In the genomic region with DNA sequence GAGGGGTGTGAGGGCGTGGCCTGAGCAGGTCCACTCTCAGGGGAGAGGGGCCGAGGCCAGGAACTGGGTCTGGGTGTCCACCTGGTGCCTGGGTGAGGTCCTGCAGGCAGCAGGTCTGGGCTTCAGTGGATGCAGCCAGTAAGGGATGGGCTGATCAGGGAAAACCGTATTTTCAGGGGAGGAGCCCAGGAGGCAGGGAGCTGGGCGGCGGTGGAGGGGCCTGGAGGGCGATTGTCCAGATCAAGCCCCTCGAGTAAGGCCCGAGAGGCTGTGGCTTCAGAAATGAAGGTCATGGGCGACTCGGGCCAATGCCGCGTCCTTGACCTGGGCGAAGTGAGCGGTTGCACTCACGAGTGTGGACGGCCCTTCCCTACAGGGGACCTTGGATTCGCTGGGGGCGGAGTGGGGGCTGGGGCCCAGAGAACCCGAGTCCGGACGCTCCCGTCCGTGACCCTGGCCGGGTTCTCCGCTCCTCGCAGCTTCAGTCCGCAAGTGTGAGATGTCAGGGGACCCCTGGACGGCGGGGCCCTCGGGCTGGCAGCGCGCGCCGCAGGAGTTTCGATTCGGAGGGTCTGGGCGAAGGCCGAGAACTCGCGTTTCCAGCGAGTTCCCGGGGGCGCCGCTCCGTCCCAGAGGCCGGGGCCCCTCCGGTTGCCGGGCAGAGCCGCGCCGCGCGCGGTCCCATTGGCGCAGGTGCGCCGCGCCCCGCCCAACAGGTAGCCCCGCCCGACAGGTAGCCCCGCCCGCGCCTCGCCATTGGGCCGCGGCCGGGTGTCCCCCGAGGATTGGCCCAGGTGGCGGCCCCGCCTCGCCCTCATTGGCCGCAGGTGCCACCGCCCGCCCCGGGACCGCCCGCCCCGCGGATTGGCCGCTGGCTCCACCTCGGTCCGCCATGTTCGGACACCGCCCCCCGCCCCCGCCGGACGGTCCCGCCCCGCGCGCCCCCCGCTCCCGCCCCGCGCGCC, we compare ENCODE assay signal across 8 cellular contexts. TPM values are rescaled to one million over a fixed set of nuclear protein-coding genes. Genes with fewer than 3 reads are reported as not detected.
DNase-seq lines count a peak whose midpoint lies in the region; ATAC-seq and TF ChIP-seq lines count a peak whose summit lies in the region.

A gene (plus strand): TSS at position 895 of the 965 bp plus-strand sequence. CDS start 220 bp downstream, outside the sequence.

- ATAC-seq in GM19324 (IDR thresholded peaks at IDR 0.05; ENCODE audit: low FRiP score, unreplicated experiment) = no peak

- no peaks in the 10 kb centered on the region for H3K9me3 Mint-ChIP-seq in Calu3 (ENCODE audit: low read depth, unreplicated experiment)

- H3K9me3 ChIP-seq in HEK293 (ENCODE audit: control insufficient read depth, insufficient read depth, low read depth, low read length) (no peaks in the 10 kb centered on the region), endocrine pancreas (ENCODE audit: control insufficient read depth, low read length) (no peaks in the 10 kb centered on the region), mucosa of rectum (ENCODE audit: control insufficient read depth in 2 of 2, low read length in 2 of 2) (no peaks in the 10 kb centered on the region)

- peak within 1 kb of the TSS; percentile 93 for H3K27ac Mint-ChIP-seq in Calu3 (ENCODE audit: unreplicated experiment)

- peak within 1 kb of the TSS; percentile 81 for H3K4me3 Mint-ChIP-seq in Calu3 (ENCODE audit: low read depth, unreplicated experiment)

- peaks cover 34% of the 10 kb centered on the region for H3K36me3 Mint-ChIP-seq in Calu3 (ENCODE audit: insufficient read depth, unreplicated experiment)

- H3K4me3 ChIP-seq in HEK293 (ENCODE audit: low read depth, low read length) (peak within 1 kb of the TSS; percentile 75), endocrine pancreas (ENCODE audit: control insufficient read depth, insufficient read depth, low read length) (no peak within 1 kb of the TSS), mucosa of rectum (ENCODE audit: low read length in 2 of 2) (peak within 1 kb of the TSS; percentile 72 to 75)

- H3K4me1 Mint-ChIP-seq in Calu3 (ENCODE audit: low read depth, unreplicated experiment) = peaks cover 17% of the 10 kb centered on the region

- POLR2A ChIA-PET in HEK293 (lab: Yijun Ruan, JAX) = no interaction called here

- intact Hi-C loops in Calu3 (cut with micrococcal nuclease; ENCODE audit: unreplicated experiment) = loop anchor here (5.0 kb wide), 1 partner anchor 87 kb away; no protein-coding TSS in a partner anchor

- H3K4me1 ChIP-seq in HEK293 (ENCODE audit: control insufficient read depth, insufficient read depth, low read length) = no peaks in the 10 kb centered on the region; the same call in 1 of the 2 replicates
- H3K4me1 ChIP-seq in endocrine pancreas (ENCODE audit: control insufficient read depth, insufficient read depth, low read length) = no peaks in the 10 kb centered on the region
- H3K4me1 ChIP-seq in mucosa of rectum (ENCODE audit: control insufficient read depth in 2 of 2, insufficient read depth in 2 of 2, low read length in 2 of 2) = peaks cover 34 to 45% of the 10 kb centered on the region in 2 donors

- DNase-seq in Calu3 (peak; percentile 96), NCI-H510A (lab: John Stamatoyannopoulos, UW) (peak; percentile 97)
- DNase-seq in activated CD8-positive, alpha-beta memory T cell treated with anti-CD3 and anti-CD28 coated beads for 4 hours (ENCODE audit: low read depth in 2 of 2) = peak; percentile 87 to 92
- DNase-seq in stimulated activated CD8-positive, alpha-beta memory T cell treated with anti-CD3 and anti-CD28 coated beads, Interleukin-7, amount 100 ng/mL, for 48 hours (ENCODE audit: extremely low read depth in 1 of 2, low read depth in 1 of 2) = peak; percentile 86 to 90

- H3K9ac ChIP-seq in endocrine pancreas (ENCODE audit: control insufficient read depth, insufficient read depth, low read length) = peak within 1 kb of the TSS; percentile 76
- H3K9ac ChIP-seq in mucosa of rectum (ENCODE audit: low read depth in 1 of 2, low read length in 2 of 2) = peak within 1 kb of the TSS; percentile 68 to 82

- H3K27ac ChIP-seq in HEK293 (ENCODE audit: extremely low read depth, low read depth, low read length) = peak within 1 kb of the TSS; percentile 72
- peak within 1 kb of the TSS; percentile 82 to 86 for H3K27ac ChIP-seq in mucosa of rectum (ENCODE audit: low read depth in 2 of 2, low read length in 2 of 2)

- H3K36me3 ChIP-seq in HEK293 (ENCODE audit: control insufficient read depth in 2 of 2, insufficient read depth in 1 of 2, low read length in 2 of 2) = no peaks in the 10 kb centered on the region
- no peaks in the 10 kb centered on the region for H3K36me3 ChIP-seq in endocrine pancreas (ENCODE audit: control insufficient read depth, insufficient read depth, low read length)
- no peaks in the 10 kb centered on the region for H3K36me3 ChIP-seq in mucosa of rectum (ENCODE audit: control insufficient read depth in 2 of 2, insufficient read depth in 2 of 2, low read length in 2 of 2)

- TF ChIP-seq CTCF in Calu3 (IDR thresholded peaks at IDR 0.05; ENCODE audit: unreplicated experiment) (peak; percentile 69), HEK293 (tag by site-specific recombination; IDR thresholded peaks at IDR 0.05) (peak; percentile 67; the same call in 1 of the 2 replicates)

- H3K27me3 ChIP-seq in endocrine pancreas (ENCODE audit: control insufficient read depth, insufficient read depth, low read length) (no peaks in the 10 kb centered on the region), mucosa of rectum (ENCODE audit: control insufficient read depth in 2 of 2, insufficient read depth in 2 of 2, low read length in 2 of 2) (no peaks in the 10 kb centered on the region)

- BruUV-seq in Calu3 (replicated peaks; lab: Mats Ljungman, UMichigan) = TSS peak; percentile 33

- CTCF ChIA-PET in Calu3 (lab: Charles Lee) = no interaction called here
- CTCF ChIA-PET in HEK293 (lab: Yijun Ruan, JAX) = interaction anchor here (0.6 to 2.0 kb wide), 8 partner anchors 9 to 766 kb away, joined by 3 to 16 read pairs (median 4); no protein-coding TSS in a partner anchor

- peaks cover 10% of the 10 kb centered on the region for H3K27me3 Mint-ChIP-seq in Calu3 (ENCODE audit: unreplicated experiment)

TF ChIP-seq in HEK293, 187 proteins besides CTCF, POLR2A, EP300 and RAD21 (continues in another document):
- TF ChIP-seq ZNF423 (tag by site-specific recombination; IDR thresholded peaks at IDR 0.05) = 0 out of 2 replicates have a peak, but pooled peaks have one; percentile 44
- peak; percentile 95 for TF ChIP-seq ZBTB20 (tag by site-specific recombination; IDR thresholded peaks at IDR 0.05)
- TF ChIP-seq HOXA7 (CRISPR knock-in tag; IDR thresholded peaks at IDR 0.05; ENCODE audit: borderline replicate concordance) = no peak
- no peak for TF ChIP-seq ZNF133 (tag by site-specific recombination; IDR thresholded peaks at IDR 0.05)
- no peak for TF ChIP-seq ZNF121 (tag by site-specific recombination; IDR thresholded peaks at IDR 0.05)
- TF ChIP-seq ZNF248 (tag by site-specific recombination; IDR thresholded peaks at IDR 0.05) = no peak
- peak; percentile 53; the same call in 1 of the 2 replicates for TF ChIP-seq ZNF561 (tag by site-specific recombination; IDR thresholded peaks at IDR 0.05; ENCODE audit: borderline replicate concordance)
- TF ChIP-seq ZNF747 (tag by site-specific recombination; IDR thresholded peaks at IDR 0.05) = no peak
- TF ChIP-seq, protein P1, sequence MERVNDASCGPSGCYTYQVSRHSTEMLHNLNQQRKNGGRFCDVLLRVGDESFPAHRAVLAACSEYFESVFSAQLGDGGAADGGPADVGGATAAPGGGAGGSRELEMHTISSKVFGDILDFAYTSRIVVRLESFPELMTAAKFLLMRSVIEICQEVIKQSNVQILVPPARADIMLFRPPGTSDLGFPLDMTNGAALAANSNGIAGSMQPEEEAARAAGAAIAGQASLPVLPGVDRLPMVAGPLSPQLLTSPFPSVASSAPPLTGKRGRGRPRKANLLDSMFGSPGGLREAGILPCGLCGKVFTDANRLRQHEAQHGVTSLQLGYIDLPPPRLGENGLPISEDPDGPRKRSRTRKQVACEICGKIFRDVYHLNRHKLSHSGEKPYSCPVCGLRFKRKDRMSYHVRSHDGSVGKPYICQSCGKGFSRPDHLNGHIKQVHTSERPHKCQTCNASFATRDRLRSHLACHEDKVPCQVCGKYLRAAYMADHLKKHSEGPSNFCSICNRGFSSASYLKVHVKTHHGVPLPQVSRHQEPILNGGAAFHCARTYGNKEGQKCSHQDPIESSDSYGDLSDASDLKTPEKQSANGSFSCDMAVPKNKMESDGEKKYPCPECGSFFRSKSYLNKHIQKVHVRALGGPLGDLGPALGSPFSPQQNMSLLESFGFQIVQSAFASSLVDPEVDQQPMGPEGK (tag by site-specific recombination; IDR thresholded peaks at IDR 0.05) = peak; percentile 91
- no peak for TF ChIP-seq ZNF626 (tag by site-specific recombination; IDR thresholded peaks at IDR 0.05)
- TF ChIP-seq, protein P2, sequence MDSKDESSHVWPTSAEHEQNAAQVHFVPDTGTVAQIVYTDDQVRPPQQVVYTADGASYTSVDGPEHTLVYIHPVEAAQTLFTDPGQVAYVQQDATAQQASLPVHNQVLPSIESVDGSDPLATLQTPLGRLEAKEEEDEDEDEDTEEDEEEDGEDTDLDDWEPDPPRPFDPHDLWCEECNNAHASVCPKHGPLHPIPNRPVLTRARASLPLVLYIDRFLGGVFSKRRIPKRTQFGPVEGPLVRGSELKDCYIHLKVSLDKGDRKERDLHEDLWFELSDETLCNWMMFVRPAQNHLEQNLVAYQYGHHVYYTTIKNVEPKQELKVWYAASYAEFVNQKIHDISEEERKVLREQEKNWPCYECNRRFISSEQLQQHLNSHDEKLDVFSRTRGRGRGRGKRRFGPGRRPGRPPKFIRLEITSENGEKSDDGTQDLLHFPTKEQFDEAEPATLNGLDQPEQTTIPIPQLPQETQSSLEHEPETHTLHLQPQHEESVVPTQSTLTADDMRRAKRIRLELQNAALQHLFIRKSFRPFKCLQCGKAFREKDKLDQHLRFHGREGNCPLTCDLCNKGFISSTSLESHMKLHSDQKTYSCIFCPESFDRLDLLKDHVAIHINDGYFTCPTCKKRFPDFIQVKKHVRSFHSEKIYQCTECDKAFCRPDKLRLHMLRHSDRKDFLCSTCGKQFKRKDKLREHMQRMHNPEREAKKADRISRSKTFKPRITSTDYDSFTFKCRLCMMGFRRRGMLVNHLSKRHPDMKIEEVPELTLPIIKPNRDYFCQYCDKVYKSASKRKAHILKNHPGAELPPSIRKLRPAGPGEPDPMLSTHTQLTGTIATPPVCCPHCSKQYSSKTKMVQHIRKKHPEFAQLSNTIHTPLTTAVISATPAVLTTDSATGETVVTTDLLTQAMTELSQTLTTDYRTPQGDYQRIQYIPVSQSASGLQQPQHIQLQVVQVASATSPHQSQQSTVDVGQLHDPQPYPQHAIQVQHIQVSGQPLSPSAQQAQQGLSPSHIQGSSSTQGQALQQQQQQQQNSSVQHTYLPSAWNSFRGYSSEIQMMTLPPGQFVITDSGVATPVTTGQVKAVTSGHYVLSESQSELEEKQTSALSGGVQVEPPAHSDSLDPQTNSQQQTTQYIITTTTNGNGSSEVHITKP (tag by site-specific recombination; IDR thresholded peaks at IDR 0.05) = peak; percentile 82
- TF ChIP-seq KLF7 (tag by site-specific recombination; IDR thresholded peaks at IDR 0.05; ENCODE audit: borderline replicate concordance) = peak; percentile 40; the same call in 1 of the 2 replicates
- TF ChIP-seq ZIC2 (tag by site-specific recombination; IDR thresholded peaks at IDR 0.05) = peak; percentile 37

RNA-seq across cellular contexts. Expression of the gene that starts here (rescaled TPM):
- total RNA-seq in Calu3 (2022) = 26.0 and 27.4 TPM in 2 replicates
